Comparison of ENCODE assay signal across 8 cellular contexts in the genomic region with DNA sequence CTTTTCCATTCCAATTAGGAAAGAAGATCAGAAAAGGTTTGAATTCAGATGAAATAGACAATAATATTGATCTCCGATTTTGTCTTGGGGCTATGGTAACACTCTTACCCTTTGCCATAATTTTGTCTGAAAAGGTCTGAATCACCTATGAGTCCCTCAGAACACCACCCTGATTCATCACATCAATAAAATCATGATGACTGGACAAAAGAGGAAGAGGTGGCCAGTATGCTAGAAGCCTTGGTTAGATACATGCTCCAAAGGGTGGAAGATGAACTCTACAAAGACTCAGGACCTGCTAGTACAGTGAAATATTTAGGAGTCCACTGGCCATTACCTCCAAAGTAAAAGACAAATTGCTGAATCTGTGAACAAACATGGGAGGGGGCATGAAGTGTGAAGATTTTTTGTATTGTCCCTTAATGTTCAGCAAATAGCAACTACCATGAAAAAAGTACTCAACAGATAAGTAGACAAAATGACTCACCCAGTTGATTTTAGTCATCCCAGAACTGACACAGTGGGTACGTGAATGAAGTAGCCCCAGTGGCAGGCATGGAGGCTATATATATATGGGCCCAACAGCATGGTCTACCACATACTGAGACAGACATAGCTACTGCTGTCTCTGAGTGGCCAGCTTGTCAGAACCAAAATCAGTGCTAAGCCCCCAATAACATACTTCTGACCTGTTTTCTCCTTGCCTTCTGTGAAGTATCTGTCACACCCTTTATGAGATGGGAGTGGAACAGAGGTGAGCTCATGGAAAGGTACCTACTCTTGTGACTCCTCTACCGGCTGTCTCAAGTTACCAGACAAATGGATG. TPM values are rescaled to one million over a fixed set of nuclear protein-coding genes. Genes with fewer than 3 reads are reported as not detected.
DNase-seq lines count a peak whose midpoint lies in the region; ATAC-seq lines count a peak whose summit lies in the region.

No MANE protein-coding gene starts in this region.

- no peaks in the 10 kb centered on the region for H3K9me3 Mint-ChIP-seq in T-helper 2 cell treated with Interferon-gamma antibody and Interleukin-4, amounts not matched to agents 5 μg/mL and 100 μg/mL, for 36 hours

- H3K27me3 Mint-ChIP-seq in T-helper 2 cell treated with Interferon-gamma antibody and Interleukin-4, amounts not matched to agents 5 μg/mL and 100 μg/mL, for 36 hours (ENCODE audit: low read depth): no peaks in the 10 kb centered on the region

- peak overlapping the region; percentile 38 for H3K27ac Mint-ChIP-seq in T-helper 2 cell treated with Interferon-gamma antibody and Interleukin-4, amounts not matched to agents 5 μg/mL and 100 μg/mL, for 36 hours

- H3K4me3 Mint-ChIP-seq in T-helper 2 cell treated with Interferon-gamma antibody and Interleukin-4, amounts not matched to agents 5 μg/mL and 100 μg/mL, for 36 hours: no peak overlapping the region

- no peaks in the 10 kb centered on the region for H3K36me3 Mint-ChIP-seq in T-helper 2 cell treated with Interferon-gamma antibody and Interleukin-4, amounts not matched to agents 5 μg/mL and 100 μg/mL, for 36 hours (ENCODE audit: low read depth)

- peak; percentile 75 for DNase-seq in T-helper 2 cell treated with Interferon-gamma antibody and Interleukin-4, amounts not matched to agents 5 μg/mL and 100 μg/mL, for 36 hours (ENCODE audit: low spot score)
- peak in 2 of 3 donors; percentile 36 to 66 for DNase-seq in stimulated activated CD4-positive, alpha-beta T cell treated with anti-CD3 and anti-CD28 coated beads, Interleukin-12 subunit alpha, Interleukin-12 subunit beta, amount 100 ng/mL, for 48 hours (ENCODE audit: low read depth in 2 of 3, low spot score in 1 of 3)
- no peak for DNase-seq in NCI-H2029 treated with DMSO at 0.1 percent for 48 hours (lab: John Stamatoyannopoulos, UW)
- no peak for DNase-seq in cerebellum (ENCODE audit: low spot score)
- no peak for DNase-seq in NCI-H2196 (lab: John Stamatoyannopoulos, UW; ENCODE audit: unreplicated experiment)
- no peak for DNase-seq in NCI-H69 (lab: John Stamatoyannopoulos, UW)

- ATAC-seq in GM19035 (IDR thresholded peaks at IDR 0.05; ENCODE audit: unreplicated experiment) (peak; percentile 93), HG02938 (IDR thresholded peaks at IDR 0.05; ENCODE audit: unreplicated experiment) (peak; percentile 91)

- peaks cover 8% of the 10 kb centered on the region for H3K4me1 Mint-ChIP-seq in T-helper 2 cell treated with Interferon-gamma antibody and Interleukin-4, amounts not matched to agents 5 μg/mL and 100 μg/mL, for 36 hours (ENCODE audit: low read depth)

RNA-seq across cellular contexts. Expression of a gene that starts 36.5 kb away (rescaled TPM):
- total RNA-seq in cerebellum: 145 TPM

Comparison
In these comparisons a context has a peak if more than half of its experiments do, and no peak if none do; other contexts are left out.
1. DNase-seq: peak in T-helper 2 cell treated with Interferon-gamma antibody and Interleukin-4, amounts not matched to agents 5 μg/mL and 100 μg/mL, for 36 hours (single experiment) and stimulated activated CD4-positive, alpha-beta T cell treated with anti-CD3 and anti-CD28 coated beads, Interleukin-12 subunit alpha, Interleukin-12 subunit beta, amount 100 ng/mL, for 48 hours (2 of 3); none in NCI-H2029 treated with DMSO at 0.1 percent for 48 hours (single experiment), cerebellum (single experiment), NCI-H2196 (single experiment) and NCI-H69 (single experiment).